27 cellular contexts compared by ENCODE assay signal in the genomic region with DNA sequence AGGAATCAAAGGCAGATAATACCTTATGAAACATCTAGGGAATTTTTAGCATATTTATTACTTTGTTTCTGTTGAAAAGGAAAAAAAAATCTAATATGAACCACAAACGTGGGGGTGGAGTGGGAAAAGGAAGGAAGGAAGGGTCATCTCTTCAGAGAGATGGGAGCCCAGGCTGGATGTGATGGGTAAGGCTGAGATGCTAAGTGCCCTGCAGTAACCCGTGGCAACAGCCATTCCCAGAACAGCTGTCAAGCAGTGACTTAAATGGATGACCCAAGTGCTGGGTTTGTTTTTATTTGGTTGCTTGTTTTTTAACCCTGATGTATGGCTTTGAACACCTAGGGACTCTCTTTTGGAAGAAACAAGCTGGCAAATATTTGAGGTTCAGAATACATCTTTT. TPM values are rescaled to one million over a fixed set of nuclear protein-coding genes. Genes with fewer than 3 reads are reported as not detected.
DNase-seq lines count a peak whose midpoint lies in the region; ATAC-seq and TF ChIP-seq lines count a peak whose summit lies in the region.
"Had no signal": no experiment of that assay in that cellular context is flagged by ENCODE, and none has a peak within 500 bp of the region (broad histone marks: within the 10 kb centered on the region; RNA-seq: fewer than 3 reads in every experiment).

No MANE protein-coding gene starts in this region.

- CTCF ChIA-PET in activated naive CD4-positive, alpha-beta T cell treated with anti-CD3 and anti-CD28 coated beads, Interleukin-2, amount 10 ng/mL, durations not matched to agents 7 days and 5 days (lab: Charles Lee): no interaction called here

- peaks cover 64% of the 10 kb centered on the region for H3K4me1 Mint-ChIP-seq in brain
- no peaks in the 10 kb centered on the region for H3K4me1 Mint-ChIP-seq in activated naive CD4-positive, alpha-beta T cell treated with anti-CD3 and anti-CD28 coated beads, Interleukin-2, amount 10 ng/mL, durations not matched to agents 7 days and 5 days
- H3K4me1 Mint-ChIP-seq: memory B cell had no signal

- H3K9me3 Mint-ChIP-seq in brain: peaks cover 0 to 1% (median 0%) of the 10 kb centered on the region in 5 experiments
- no peaks in the 10 kb centered on the region for H3K9me3 Mint-ChIP-seq in activated naive CD4-positive, alpha-beta T cell treated with anti-CD3 and anti-CD28 coated beads, Interleukin-2, amount 10 ng/mL, durations not matched to agents 7 days and 5 days
- H3K9me3 Mint-ChIP-seq: neural crest cell, type B pancreatic cell had no signal

- no peaks in the 10 kb centered on the region for H3K27me3 Mint-ChIP-seq in brain
- peaks cover 18% of the 10 kb centered on the region for H3K27me3 Mint-ChIP-seq in activated naive CD4-positive, alpha-beta T cell treated with anti-CD3 and anti-CD28 coated beads, Interleukin-2, amount 10 ng/mL, durations not matched to agents 7 days and 5 days
- H3K27me3 Mint-ChIP-seq: activated T-cell treated with anti-CD3 and anti-CD28 coated beads, Interleukin-2, amount 50 U/mL, for 24 hours had no signal

- peak overlapping the region in 3 of 5 experiments; percentile 30 to 73 (median 44) for H3K27ac Mint-ChIP-seq in brain
- H3K27ac Mint-ChIP-seq in activated naive CD4-positive, alpha-beta T cell treated with anti-CD3 and anti-CD28 coated beads, Interleukin-2, amount 10 ng/mL, durations not matched to agents 7 days and 5 days: no peak overlapping the region
- H3K27ac Mint-ChIP-seq: activated T-cell treated with anti-CD3 and anti-CD28 coated beads, Interleukin-2, amount 50 U/mL, for 24 hours; memory B cell; type B pancreatic cell had no signal

- intact Hi-C loops in Right ventricle myocardium inferior (cut with DNase I): no loop called here

- DNase-seq in NCI-H1417 (lab: John Stamatoyannopoulos, UW) (peak in 2 of 3 experiments; percentile 53 to 83), NCI-H1417 treated with DMSO at 0.1 percent for 48 hours (lab: John Stamatoyannopoulos, UW) (no peak), NCI-H345 (lab: John Stamatoyannopoulos, UW) (peak; percentile 13), Right ventricle myocardium inferior (ENCODE audit: missing footprints) (no peak), mesenteric fat pad (ENCODE audit: low spot score) (no peak)
- DNase-seq in activated naive CD4-positive, alpha-beta T cell treated with anti-CD3 and anti-CD28 coated beads, Interleukin-2, amount 10 ng/mL, durations not matched to agents 7 days and 5 days: no peak
- no peak for DNase-seq in activated CD8-positive, alpha-beta memory T cell treated with anti-CD3 and anti-CD28 coated beads, Interleukin-2, amount 50 U/mL, for 48 hours
- DNase-seq: activated CD4-positive, alpha-beta T cell treated with anti-CD3 and anti-CD28 coated beads for 48 hours; activated gamma-delta T cell; activated T-cell treated with anti-CD3 and anti-CD28 coated beads, Interleukin-2, amount 50 U/mL, for 24 hours; colonic mucosa; effector memory CD4-positive, alpha-beta T cell; GM23248; NCI-H1092 treated with DMSO at 0.1 percent for 48 hours; NCI-H2081 treated with DMSO at 0.1 percent for 48 hours; NCI-H526 treated with DMSO at 0.1 percent for 48 hours; SJCRH30; small intestine; stimulated activated naive CD4-positive, alpha-beta T cell; SW 1271; T-helper 9 cell had no signal

- no peaks in the 10 kb centered on the region for H3K36me3 Mint-ChIP-seq in brain
- no peaks in the 10 kb centered on the region for H3K36me3 Mint-ChIP-seq in activated naive CD4-positive, alpha-beta T cell treated with anti-CD3 and anti-CD28 coated beads, Interleukin-2, amount 10 ng/mL, durations not matched to agents 7 days and 5 days
- H3K36me3 Mint-ChIP-seq: type B pancreatic cell had no signal

- TF ChIP-seq CTCF in brain (conservative IDR thresholded peaks at IDR 0.05): no peak

- no peak for ATAC-seq in Right ventricle myocardium inferior
- ATAC-seq: left lobe of liver had no signal

- H3K4me3 Mint-ChIP-seq in brain: peak overlapping the region in 1 of 5 experiments; percentile 7
- H3K4me3 Mint-ChIP-seq in activated naive CD4-positive, alpha-beta T cell treated with anti-CD3 and anti-CD28 coated beads, Interleukin-2, amount 10 ng/mL, durations not matched to agents 7 days and 5 days: no peak overlapping the region
- H3K4me3 Mint-ChIP-seq: activated T-cell treated with anti-CD3 and anti-CD28 coated beads, Interleukin-2, amount 50 U/mL, for 24 hours; IgD-negative memory B cell; memory B cell; neural crest cell; type B pancreatic cell had no signal

RNA-seq across cellular contexts. Expression of gene KLF7, which starts 50.7 kb away (rescaled TPM):
- polyA plus RNA-seq in brain (ENCODE audit: insufficient read depth, low read depth, low replicate concordance): 11.2 TPM
- total RNA-seq in Right ventricle myocardium inferior: 25.3 TPM
- total RNA-seq in mesenteric fat pad: 68.9 TPM

Comparison
In these comparisons a context has a peak if more than half of its experiments do, and no peak if none do; other contexts are left out.
1. DNase-seq: peak in NCI-H1417 (2 of 3) and NCI-H345 (single experiment); none in NCI-H1417 treated with DMSO at 0.1 percent for 48 hours (single experiment), activated naive CD4-positive, alpha-beta T cell treated with anti-CD3 and anti-CD28 coated beads, Interleukin-2, amount 10 ng/mL, durations not matched to agents 7 days and 5 days (single experiment), Right ventricle myocardium inferior (single experiment), activated CD8-positive, alpha-beta memory T cell treated with anti-CD3 and anti-CD28 coated beads, Interleukin-2, amount 50 U/mL, for 48 hours (single experiment) and mesenteric fat pad (single experiment).